ENCODE assay signal across 8 cellular contexts in the genomic region with DNA sequence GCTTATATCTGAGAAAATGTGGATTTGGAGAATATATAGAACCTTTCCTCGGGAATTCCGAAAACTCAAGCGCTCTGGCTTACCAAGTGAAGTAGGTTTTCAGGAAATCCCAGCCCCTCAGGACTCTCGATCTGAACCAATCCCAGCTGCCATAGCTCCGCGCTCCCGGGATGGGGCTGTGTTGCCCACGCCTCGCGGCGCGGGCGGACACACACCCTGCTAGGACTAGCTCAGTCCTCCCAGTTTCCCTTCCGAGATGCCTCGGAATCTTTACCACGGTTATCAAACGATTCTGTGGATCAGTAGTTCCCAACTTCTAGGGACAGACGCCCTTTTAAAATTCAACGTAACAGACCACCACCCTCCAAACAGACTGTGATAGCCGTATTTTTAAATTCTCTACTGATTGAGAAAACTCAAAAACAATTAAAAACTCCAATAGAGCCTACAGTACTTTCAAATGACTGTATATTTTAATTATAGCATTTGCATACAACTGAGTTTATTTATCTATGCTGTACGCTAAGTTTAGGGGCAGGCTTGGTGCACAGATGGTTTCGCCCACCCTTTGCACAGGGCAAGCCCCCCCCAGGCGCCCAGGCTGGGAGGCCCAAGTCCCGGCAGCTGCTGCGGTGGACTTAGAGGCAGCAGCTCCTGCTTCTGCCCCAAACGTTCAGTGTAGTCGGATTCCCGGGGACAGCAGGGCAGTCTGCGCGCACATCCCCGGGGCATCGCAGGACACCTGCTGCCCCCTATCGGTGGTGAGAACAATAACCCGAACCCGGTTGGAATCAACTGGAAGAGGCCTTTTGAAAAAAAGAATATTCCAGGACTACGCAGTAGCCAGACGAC. TPM values are rescaled to one million over a fixed set of nuclear protein-coding genes. Genes with fewer than 3 reads are reported as not detected.
DNase-seq lines count a peak whose midpoint lies in the region; ATAC-seq and TF ChIP-seq lines count a peak whose summit lies in the region.

No MANE protein-coding gene starts in this region.

- H3K27me3 ChIP-seq in kidney epithelial cell (ENCODE audit: control insufficient read depth, insufficient read depth, low read length), result no peaks in the 10 kb centered on the region

- peak overlapping the region; percentile 77 for H3K4me3 ChIP-seq in choroid plexus epithelial cell (ENCODE audit: low read depth, low read length)
- peak overlapping the region; percentile 38 for H3K4me3 ChIP-seq in kidney epithelial cell (ENCODE audit: low read depth, low read length)

- H3K36me3 ChIP-seq in kidney epithelial cell (ENCODE audit: control insufficient read depth, insufficient read depth, low read length), result no peaks in the 10 kb centered on the region

- DNase-seq in 8988T (peak; percentile 84), NCI-H2107 (lab: John Stamatoyannopoulos, UW) (peak; percentile 56), choroid plexus epithelial cell (ENCODE audit: low read depth) (peak; percentile 94), kidney epithelial cell (ENCODE audit: low read depth) (peak; percentile 53)
- DNase-seq in stimulated activated CD4-positive, alpha-beta T cell treated with anti-CD3 and anti-CD28 coated beads, Interleukin-15, amount 100 ng/mL, for 24 hours, result peak; percentile 76

- ATAC-seq in GM18499 (IDR thresholded peaks at IDR 0.05; ENCODE audit: insufficient read depth, unreplicated experiment) (peak; percentile 52), HG02885 (IDR thresholded peaks at IDR 0.05; ENCODE audit: poor library complexity, unreplicated experiment) (peak; percentile 67)
- peak; percentile 39 to 51 for ATAC-seq in activated CD4-positive, CD25-positive, alpha-beta regulatory T cell treated with anti-CD3 and anti-CD28 coated beads, Interleukin-2, amount 50 U/mL, for 24 hours

- TF ChIP-seq CTCF in choroid plexus epithelial cell (conservative IDR thresholded peaks at IDR 0.05; ENCODE audit: low read depth, low read length) (peak; percentile 91), kidney epithelial cell (IDR thresholded peaks at IDR 0.05; ENCODE audit: insufficient read depth, low read length, poor library complexity, severe bottlenecking) (peak; percentile 91)

RNA-seq across cellular contexts. Expression of a gene that starts 52.3 kb away (rescaled TPM):
- not detected in 2 replicates for total RNA-seq in kidney epithelial cell

Comparison
In these comparisons a context has a peak if more than half of its experiments do, and no peak if none do; other contexts are left out.
1. Peak in every context shown above with its lines: DNase-seq, ATAC-seq and H3K4me3 ChIP-seq.